In the genomic region with DNA sequence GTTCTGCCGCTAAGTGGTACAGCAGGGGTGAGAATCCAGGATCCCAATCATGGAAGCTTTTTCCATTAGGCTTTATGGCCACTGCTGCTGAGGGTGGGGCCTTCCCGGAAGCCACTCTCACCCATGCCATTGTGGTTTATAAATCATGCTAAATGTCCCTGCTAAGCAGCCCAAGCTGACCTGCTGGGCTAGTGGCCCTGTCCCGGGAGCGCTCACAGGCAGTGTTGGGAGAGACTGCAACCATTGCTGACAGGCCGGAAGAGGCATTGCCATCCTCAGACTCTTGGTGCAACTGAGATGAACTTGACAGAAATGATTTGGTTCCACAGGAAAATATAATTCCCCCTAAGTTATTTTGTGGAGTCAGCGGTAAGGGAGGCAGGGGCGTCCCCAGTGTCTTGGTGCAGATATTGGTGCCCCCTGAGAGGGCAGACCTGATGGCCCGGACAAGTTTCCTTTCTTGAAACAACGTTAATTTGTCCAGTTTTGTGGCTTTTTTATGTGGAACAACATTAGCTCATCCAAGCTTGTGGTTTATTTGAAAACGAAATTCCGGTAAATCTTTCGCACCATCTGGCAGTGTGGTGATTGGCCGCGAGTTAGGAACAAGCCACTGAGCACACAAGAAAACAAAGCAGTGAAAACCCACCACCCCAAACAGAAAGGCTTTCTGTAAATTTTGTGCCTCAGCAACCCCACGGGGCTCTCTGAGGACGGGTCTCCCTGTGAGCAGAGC, we compare ENCODE assay signal across 23 cellular contexts.
DNase-seq lines count a peak whose midpoint lies in the region; ATAC-seq and TF ChIP-seq lines count a peak whose summit lies in the region.
"Had no signal": no experiment of that assay in that cellular context is flagged by ENCODE, and none has a peak within 500 bp of the region (broad histone marks: within the 10 kb centered on the region; RNA-seq: fewer than 3 reads in every experiment).

No MANE protein-coding gene starts in this region.

- no peak overlapping the region for H3K27ac Mint-ChIP-seq in WTC11
- H3K27ac Mint-ChIP-seq in effector memory CD8-positive, alpha-beta T cell, result no peak overlapping the region
- H3K27ac Mint-ChIP-seq: activated T-helper 2 cell treated with anti-CD3 and anti-CD28 coated beads, Interferon-gamma antibody, Interleukin-2, Interleukin-4, amounts not matched to agents 10 μg/mL and 5 μg/mL and 100 μg/mL, durations not matched to agents 14 hours and 24 hours and 36 hours; T-helper 1 cell treated with Interleukin-12 subunit alpha and Interleukin-12 subunit beta and Interleukin-4 antibody, amounts not matched to agents 30 μg/mL and 1 μg/mL, for 36 hours had no signal

- H3K9me3 Mint-ChIP-seq in WTC11, result no peaks in the 10 kb centered on the region
- no peaks in the 10 kb centered on the region for H3K9me3 Mint-ChIP-seq in effector memory CD8-positive, alpha-beta T cell
- H3K9me3 Mint-ChIP-seq: activated T-helper 2 cell treated with anti-CD3 and anti-CD28 coated beads, Interferon-gamma antibody, Interleukin-2, Interleukin-4, amounts not matched to agents 10 μg/mL and 5 μg/mL and 100 μg/mL, durations not matched to agents 14 hours and 24 hours and 36 hours; central memory CD8-positive, alpha-beta T cell; T-helper 1 cell treated with Interleukin-12 subunit alpha and Interleukin-12 subunit beta and Interleukin-4 antibody, amounts not matched to agents 30 μg/mL and 1 μg/mL, for 36 hours had no signal

- no peak for ATAC-seq in WTC11
- no peak for ATAC-seq in GM21737 (IDR thresholded peaks at IDR 0.05; ENCODE audit: unreplicated experiment)
- no peak for ATAC-seq in effector memory CD8-positive, alpha-beta T cell (replicated peaks)
- ATAC-seq: left cardiac atrium had no signal

- H3K9me3 ChIP-seq in osteoblast (ENCODE audit: low read depth, low read length), result no peaks in the 10 kb centered on the region
- H3K9me3 ChIP-seq: sigmoid colon, tibial artery had no signal

- TF ChIP-seq CTCF in astrocyte of the spinal cord (IDR thresholded peaks at IDR 0.05; ENCODE audit: low read depth, low read length) (no peak), osteoblast (IDR thresholded peaks at IDR 0.05; ENCODE audit: extremely low read depth, low read depth, low read length) (no peak), WTC11 (IDR thresholded peaks at IDR 0.05) (no peak)

- H3K36me3 Mint-ChIP-seq in WTC11, result no peaks in the 10 kb centered on the region
- no peaks in the 10 kb centered on the region for H3K36me3 Mint-ChIP-seq in effector memory CD8-positive, alpha-beta T cell (ENCODE audit: insufficient read depth)

- DNase-seq in Daoy (ENCODE audit: low read depth) (peak; percentile 60), M059J (ENCODE audit: low read depth) (peak; percentile 80), astrocyte of the spinal cord (ENCODE audit: low read depth, low spot score) (peak; percentile 86), osteoblast (ENCODE audit: insufficient read length, low spot score, missing footprints) (no peak), WTC11 (ENCODE audit: low spot score) (no peak), NCI-H510A (lab: John Stamatoyannopoulos, UW) (no peak)
- no peak for DNase-seq in effector memory CD8-positive, alpha-beta T cell
- DNase-seq: activated CD4-positive, alpha-beta T cell treated with anti-CD3 and anti-CD28 coated beads for 1 hour; DMS153; effector CD8-positive, alpha-beta T cell; Kasumi-1; left cardiac atrium; midbrain; NCI-H146; NCI-H2227 treated with DMSO at 0.1 percent for 48 hours; SHP77; sigmoid colon; stimulated activated CD4-positive, alpha-beta T cell treated with anti-CD3 and anti-CD28 coated beads, Interleukin-2, amount 100 ng/mL, for 48 hours; tibial artery had no signal

- in situ Hi-C loops in astrocyte of the spinal cord (cut with HindIII; ENCODE audit: low sequenced_read_pairs), result no loop called here

- CTCF ChIA-PET in WTC11 (lab: Charles Lee), result no interaction called here

- peak overlapping the region; percentile 42 for H3K4me2 ChIP-seq in osteoblast (ENCODE audit: insufficient read depth, low read length)

- H4K20me1 ChIP-seq in osteoblast (ENCODE audit: insufficient read depth, low read length), result no peaks in the 10 kb centered on the region

- peaks cover 52% of the 10 kb centered on the region for H3K4me1 ChIP-seq in osteoblast (ENCODE audit: insufficient read depth, low read length)

- H3K27me3 Mint-ChIP-seq in WTC11 (ENCODE audit: low read depth), result peaks cover 14% of the 10 kb centered on the region
- H3K27me3 Mint-ChIP-seq in effector memory CD8-positive, alpha-beta T cell, result peaks cover 0 to 13% of the 10 kb centered on the region in 2 donors
- H3K27me3 Mint-ChIP-seq: central memory CD8-positive, alpha-beta T cell had no signal

- H3K4me3 ChIP-seq in astrocyte of the spinal cord (ENCODE audit: low read depth, low read length) (no peak overlapping the region), osteoblast (ENCODE audit: insufficient read depth, low read length) (no peak overlapping the region)
- H3K4me3 ChIP-seq: sigmoid colon, tibial artery had no signal

- H2AFZ ChIP-seq in osteoblast (ENCODE audit: low read length), result peak overlapping the region; percentile 38

- peak overlapping the region; percentile 82 for H3K27ac ChIP-seq in osteoblast (ENCODE audit: low read depth, low read length)
- H3K27ac ChIP-seq: sigmoid colon, tibial artery had no signal

- POLR2A ChIA-PET in WTC11 (lab: Charles Lee), result interaction anchor here (0.5 kb wide), 1 partner anchor 27 kb away, joined by 6 read pairs; no protein-coding TSS in a partner anchor

- peaks cover 21% of the 10 kb centered on the region for H3K4me1 Mint-ChIP-seq in WTC11
- H3K4me1 Mint-ChIP-seq in effector memory CD8-positive, alpha-beta T cell (ENCODE audit: low read depth in 2 of 2), result peaks cover 0 to under 1% of the 10 kb centered on the region in 2 donors
- H3K4me1 Mint-ChIP-seq: central memory CD8-positive, alpha-beta T cell had no signal

- H3K27me3 ChIP-seq in osteoblast (ENCODE audit: insufficient read depth, low read length), result no peaks in the 10 kb centered on the region
- H3K27me3 ChIP-seq: sigmoid colon, tibial artery had no signal

- H3K36me3 ChIP-seq in osteoblast (ENCODE audit: insufficient read depth, low read length), result no peaks in the 10 kb centered on the region
- H3K36me3 ChIP-seq: sigmoid colon, tibial artery had no signal

- H3K79me2 ChIP-seq in osteoblast (ENCODE audit: insufficient read depth, low read length), result no peaks in the 10 kb centered on the region

- H3K4me3 Mint-ChIP-seq in WTC11, result no peak overlapping the region
- H3K4me3 Mint-ChIP-seq in effector memory CD8-positive, alpha-beta T cell, result no peak overlapping the region
- H3K4me3 Mint-ChIP-seq: central memory CD8-positive, alpha-beta T cell; T-helper 1 cell treated with Interleukin-12 subunit alpha and Interleukin-12 subunit beta and Interleukin-4 antibody, amounts not matched to agents 30 μg/mL and 1 μg/mL, for 36 hours had no signal

TF ChIP-seq in WTC11, 78 proteins besides CTCF, POLR2A, EP300 and RAD21 (continues in another document):
- TF ChIP-seq ATF1 (CRISPR knock-in tag; IDR thresholded peaks at IDR 0.05), result no peak
- TF ChIP-seq, protein P1, sequence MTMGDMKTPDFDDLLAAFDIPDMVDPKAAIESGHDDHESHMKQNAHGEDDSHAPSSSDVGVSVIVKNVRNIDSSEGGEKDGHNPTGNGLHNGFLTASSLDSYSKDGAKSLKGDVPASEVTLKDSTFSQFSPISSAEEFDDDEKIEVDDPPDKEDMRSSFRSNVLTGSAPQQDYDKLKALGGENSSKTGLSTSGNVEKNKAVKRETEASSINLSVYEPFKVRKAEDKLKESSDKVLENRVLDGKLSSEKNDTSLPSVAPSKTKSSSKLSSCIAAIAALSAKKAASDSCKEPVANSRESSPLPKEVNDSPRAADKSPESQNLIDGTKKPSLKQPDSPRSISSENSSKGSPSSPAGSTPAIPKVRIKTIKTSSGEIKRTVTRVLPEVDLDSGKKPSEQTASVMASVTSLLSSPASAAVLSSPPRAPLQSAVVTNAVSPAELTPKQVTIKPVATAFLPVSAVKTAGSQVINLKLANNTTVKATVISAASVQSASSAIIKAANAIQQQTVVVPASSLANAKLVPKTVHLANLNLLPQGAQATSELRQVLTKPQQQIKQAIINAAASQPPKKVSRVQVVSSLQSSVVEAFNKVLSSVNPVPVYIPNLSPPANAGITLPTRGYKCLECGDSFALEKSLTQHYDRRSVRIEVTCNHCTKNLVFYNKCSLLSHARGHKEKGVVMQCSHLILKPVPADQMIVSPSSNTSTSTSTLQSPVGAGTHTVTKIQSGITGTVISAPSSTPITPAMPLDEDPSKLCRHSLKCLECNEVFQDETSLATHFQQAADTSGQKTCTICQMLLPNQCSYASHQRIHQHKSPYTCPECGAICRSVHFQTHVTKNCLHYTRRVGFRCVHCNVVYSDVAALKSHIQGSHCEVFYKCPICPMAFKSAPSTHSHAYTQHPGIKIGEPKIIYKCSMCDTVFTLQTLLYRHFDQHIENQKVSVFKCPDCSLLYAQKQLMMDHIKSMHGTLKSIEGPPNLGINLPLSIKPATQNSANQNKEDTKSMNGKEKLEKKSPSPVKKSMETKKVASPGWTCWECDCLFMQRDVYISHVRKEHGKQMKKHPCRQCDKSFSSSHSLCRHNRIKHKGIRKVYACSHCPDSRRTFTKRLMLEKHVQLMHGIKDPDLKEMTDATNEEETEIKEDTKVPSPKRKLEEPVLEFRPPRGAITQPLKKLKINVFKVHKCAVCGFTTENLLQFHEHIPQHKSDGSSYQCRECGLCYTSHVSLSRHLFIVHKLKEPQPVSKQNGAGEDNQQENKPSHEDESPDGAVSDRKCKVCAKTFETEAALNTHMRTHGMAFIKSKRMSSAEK (CRISPR knock-in tag; IDR thresholded peaks at IDR 0.05; ENCODE audit: borderline replicate concordance), result no peak
- no peak for TF ChIP-seq TP53 (CRISPR knock-in tag; IDR thresholded peaks at IDR 0.05)
- TF ChIP-seq, protein P2, sequence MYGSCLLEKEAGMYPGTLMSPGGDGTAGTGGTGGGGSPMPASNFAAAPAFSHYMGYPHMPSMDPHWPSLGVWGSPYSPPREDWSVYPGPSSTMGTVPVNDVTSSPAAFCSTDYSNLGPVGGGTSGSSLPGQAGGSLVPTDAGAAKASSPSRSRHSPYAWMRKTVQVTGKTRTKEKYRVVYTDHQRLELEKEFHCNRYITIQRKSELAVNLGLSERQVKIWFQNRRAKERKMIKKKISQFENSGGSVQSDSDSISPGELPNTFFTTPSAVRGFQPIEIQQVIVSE (CRISPR knock-in tag; IDR thresholded peaks at IDR 0.05; ENCODE audit: borderline replicate concordance), result no peak
- TF ChIP-seq CREB1 (CRISPR knock-in tag; IDR thresholded peaks at IDR 0.05), result no peak
- TF ChIP-seq, protein P3, sequence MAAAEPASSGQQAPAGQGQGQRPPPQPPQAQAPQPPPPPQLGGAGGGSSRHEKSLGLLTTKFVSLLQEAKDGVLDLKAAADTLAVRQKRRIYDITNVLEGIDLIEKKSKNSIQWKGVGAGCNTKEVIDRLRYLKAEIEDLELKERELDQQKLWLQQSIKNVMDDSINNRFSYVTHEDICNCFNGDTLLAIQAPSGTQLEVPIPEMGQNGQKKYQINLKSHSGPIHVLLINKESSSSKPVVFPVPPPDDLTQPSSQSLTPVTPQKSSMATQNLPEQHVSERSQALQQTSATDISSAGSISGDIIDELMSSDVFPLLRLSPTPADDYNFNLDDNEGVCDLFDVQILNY (CRISPR knock-in tag; IDR thresholded peaks at IDR 0.05), result no peak
- no peak for TF ChIP-seq IRF2 (CRISPR knock-in tag; IDR thresholded peaks at IDR 0.05; ENCODE audit: borderline replicate concordance, low read depth)

Comparison
In these comparisons a context has a peak if more than half of its experiments do, and no peak if none do; other contexts are left out.
1. DNase-seq: peak in Daoy (single experiment), M059J (single experiment) and astrocyte of the spinal cord (single experiment); none in osteoblast (single experiment), WTC11 (single experiment), NCI-H510A (single experiment) and effector memory CD8-positive, alpha-beta T cell (0 of 3).